ENCODE assay signal across 9 cellular contexts in genomic region chr11:12845739-12846358, GRCh38.
DNase-seq lines count a peak whose midpoint lies in the region; ATAC-seq and TF ChIP-seq lines count a peak whose summit lies in the region.
"Had no signal": no experiment of that assay in that cellular context is flagged by ENCODE, and none has a peak within 500 bp of the region (broad histone marks: within the 10 kb centered on the region; RNA-seq: fewer than 3 reads in every experiment).

No MANE protein-coding gene starts in this region.

- no peak overlapping the region for H2AFZ ChIP-seq in GM23248

- H3K4me3 ChIP-seq in GM23248, result no peak overlapping the region
- H3K4me3 ChIP-seq: skin epidermis had no signal

- no peaks in the 10 kb centered on the region for H3K9me3 ChIP-seq in GM23248 (ENCODE audit: low read depth)

- H3K4me3 Mint-ChIP-seq in progenitor cell of endocrine pancreas (ENCODE audit: low read depth), result peak overlapping the region; percentile 53

- H3K27me3 ChIP-seq in GM23248 (replicated peaks; ENCODE audit: insufficient read depth), result no peaks in the 10 kb centered on the region

- peaks cover 3% of the 10 kb centered on the region; the same call in 1 of the 2 replicates for H3K36me3 ChIP-seq in GM23248 (ENCODE audit: low read depth)

- H3F3A ChIP-seq in GM23248 (ENCODE audit: insufficient read depth), result peaks cover 20% of the 10 kb centered on the region

- peaks cover 32% of the 10 kb centered on the region for H4K20me1 ChIP-seq in GM23248 (ENCODE audit: insufficient read depth)

- H3K36me3 Mint-ChIP-seq in progenitor cell of endocrine pancreas (ENCODE audit: insufficient read depth), result peaks cover 3% of the 10 kb centered on the region

- H3K4me1 ChIP-seq in GM23248 (ENCODE audit: insufficient read depth), result peaks cover 41% of the 10 kb centered on the region

- H3K27ac ChIP-seq in GM23248, result 0 out of 2 replicates have a peak overlapping the region, but pooled peaks have one; percentile 3

- H3K9ac ChIP-seq in GM23248, result no peak overlapping the region

- ATAC-seq in GM21723 (IDR thresholded peaks at IDR 0.05; ENCODE audit: unreplicated experiment), result no peak
- no peak for ATAC-seq in stimulated activated naive CD8-positive, alpha-beta T cell treated with anti-CD3 and anti-CD28 coated beads, Interleukin-15, Interleukin-2, amounts not matched to agents 100 U/mL and 50 U/mL, for 24 hours

- no peaks in the 10 kb centered on the region for H3K9me3 Mint-ChIP-seq in progenitor cell of endocrine pancreas (ENCODE audit: low read depth)

- H3K79me2 ChIP-seq in GM23248 (ENCODE audit: insufficient read depth), result peaks cover 100% of the 10 kb centered on the region

- no peak for TF ChIP-seq CTCF in progenitor cell of endocrine pancreas (IDR thresholded peaks at IDR 0.05; ENCODE audit: unreplicated experiment)

- no peaks in the 10 kb centered on the region for H3K27me3 Mint-ChIP-seq in progenitor cell of endocrine pancreas

- peaks cover 59% of the 10 kb centered on the region for H3K4me1 Mint-ChIP-seq in progenitor cell of endocrine pancreas (ENCODE audit: low read depth)

- no peaks in the 10 kb centered on the region for H3K9me2 ChIP-seq in GM23248 (ENCODE audit: insufficient read depth)

- H3K27ac Mint-ChIP-seq in progenitor cell of endocrine pancreas, result peak overlapping the region; percentile 97

- peak; percentile 69 for DNase-seq in GM23248
- DNase-seq in NCI-H526 (lab: John Stamatoyannopoulos, UW), result peak; percentile 96 to 97
- DNase-seq in fibroblast of peridontal ligament (ENCODE audit: extremely low read depth), result peak; percentile 57
- peak; percentile 26 for DNase-seq in progenitor cell of endocrine pancreas (ENCODE audit: low spot score, unreplicated experiment)
- no peak for DNase-seq in NCI-H226
- DNase-seq in cerebellar cortex (ENCODE audit: low spot score), result no peak
- no peak for DNase-seq in stimulated activated naive CD8-positive, alpha-beta T cell treated with anti-CD3 and anti-CD28 coated beads, Interleukin-15, Interleukin-2, amounts not matched to agents 100 U/mL and 50 U/mL, for 24 hours

- in situ Hi-C loops in GM23248 (cut with MboI), result no loop called here

- H3K4me2 ChIP-seq in GM23248 (ENCODE audit: unreplicated experiment), result no peak overlapping the region

- 27 to 30% methylated on average over 10 of the region's 10 CpGs for WGBS in GM23248 (ENCODE audit: low coverage in 1 of 2, low lambda C conversion rate in 2 of 2, missing lambda C conversion rate in 2 of 2), 2 experiments

Comparison
In these comparisons a context has a peak if more than half of its experiments do, and no peak if none do; other contexts are left out.
1. DNase-seq: peak in GM23248 (single experiment), NCI-H526 (2 of 2), fibroblast of peridontal ligament (single experiment) and progenitor cell of endocrine pancreas (single experiment); none in NCI-H226 (single experiment), cerebellar cortex (single experiment) and stimulated activated naive CD8-positive, alpha-beta T cell treated with anti-CD3 and anti-CD28 coated beads, Interleukin-15, Interleukin-2, amounts not matched to agents 100 U/mL and 50 U/mL, for 24 hours (single experiment).